Comparison of ENCODE assay signal across 17 cellular contexts in the genomic region with DNA sequence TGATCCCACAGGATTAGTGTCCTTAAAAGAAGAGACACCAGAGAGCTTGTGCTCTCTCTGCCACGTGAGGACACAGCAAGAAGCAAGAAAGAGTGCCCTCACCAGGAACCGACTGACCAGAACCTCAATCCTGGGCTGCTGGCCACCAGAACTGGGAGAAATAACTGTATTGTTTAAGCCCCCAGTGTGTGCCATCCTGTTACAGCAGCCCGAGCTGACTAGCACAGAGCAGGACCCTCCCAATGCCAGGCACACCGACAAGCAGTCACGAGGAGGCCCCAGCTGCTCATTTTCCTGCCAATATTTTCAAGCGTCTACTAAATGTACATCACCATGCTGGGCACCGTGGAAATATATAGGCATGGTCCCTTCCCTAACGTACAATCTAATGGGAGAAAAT. TPM values are rescaled to one million over a fixed set of nuclear protein-coding genes. Genes with fewer than 3 reads are reported as not detected.
DNase-seq lines count a peak whose midpoint lies in the region; ATAC-seq and TF ChIP-seq lines count a peak whose summit lies in the region.
"Had no signal": no experiment of that assay in that cellular context is flagged by ENCODE, and none has a peak within 500 bp of the region (broad histone marks: within the 10 kb centered on the region; RNA-seq: fewer than 3 reads in every experiment).

No MANE protein-coding gene starts in this region.

- TF ChIP-seq CTCF in testis (IDR thresholded peaks at IDR 0.05) (no peak), right lobe of liver (IDR thresholded peaks at IDR 0.05) (no peak)

- WGBS in mesenchymal stem cell, result 77% methylated on average over 8 of the region's 8 CpGs
- 76 to 88% methylated on average over 8 of the region's 8 CpGs for WGBS in testis, 2 donors
- WGBS in right lobe of liver (ENCODE audit: insufficient coverage, low coverage, low lambda C conversion rate, missing lambda C conversion rate), result 69% methylated on average over 4 of the region's 8 CpGs

- no peak overlapping the region for H3K23ac ChIP-seq in mesenchymal stem cell (ENCODE audit: low read length in 2 of 2)

- H3K27me3 ChIP-seq in BLaER1, result no peaks in the 10 kb centered on the region
- peaks cover 29 to 30% of the 10 kb centered on the region in 2 experiments for H3K27me3 ChIP-seq in mesenchymal stem cell (ENCODE audit: control insufficient read depth in 1 of 2, insufficient read depth in 1 of 2, low read length in 2 of 2)
- H3K27me3 ChIP-seq in testis, result no peaks in the 10 kb centered on the region
- H3K27me3 ChIP-seq in right lobe of liver, result no peaks in the 10 kb centered on the region

- H2AFZ ChIP-seq in mesenchymal stem cell (ENCODE audit: low read depth, low read length), result no peak overlapping the region
- H2AFZ ChIP-seq: PC-9 had no signal

- H3K14ac ChIP-seq in mesenchymal stem cell (ENCODE audit: low read length in 2 of 2), result no peak overlapping the region

- no peak overlapping the region for H2BK12ac ChIP-seq in mesenchymal stem cell (ENCODE audit: low read length in 2 of 2)

- no peaks in the 10 kb centered on the region for H3K79me1 ChIP-seq in mesenchymal stem cell (replicated peaks; ENCODE audit: low read length, poor library complexity, severe bottlenecking)

- H4K8ac ChIP-seq in mesenchymal stem cell (ENCODE audit: low read length), result no peak overlapping the region

- peak overlapping the region; percentile 77 for H3K4me2 ChIP-seq in BLaER1
- no peak overlapping the region for H3K4me2 ChIP-seq in mesenchymal stem cell (ENCODE audit: low read length, poor library complexity, severe bottlenecking)
- H3K4me2 ChIP-seq: PC-9 had no signal

- ATAC-seq in right lobe of liver, result no peak

- TF ChIP-seq POLR2A in testis (IDR thresholded peaks at IDR 0.05) (no peak), right lobe of liver (IDR thresholded peaks at IDR 0.05) (no peak)

- no peak overlapping the region for H3K4ac ChIP-seq in mesenchymal stem cell (ENCODE audit: low read depth in 1 of 2, low read length in 2 of 2)

- intact Hi-C loops in head of caudate nucleus (cut with DNase I) (no loop called here), posterior cingulate gyrus (cut with DNase I) (no loop called here), testis (cut with DNase I; ENCODE audit: low total_unique reads) (no loop called here), right lobe of liver (cut with DNase I) (no loop called here)

- no peaks in the 10 kb centered on the region for H4K20me1 ChIP-seq in BLaER1

- H3K18ac ChIP-seq in mesenchymal stem cell (ENCODE audit: low read depth in 1 of 2, low read length in 2 of 2), result no peak overlapping the region

- H3K27ac ChIP-seq in BLaER1 (no peak overlapping the region), mesenchymal stem cell (ENCODE audit: low read length, poor library complexity, severe bottlenecking) (no peak overlapping the region), testis (no peak overlapping the region), right lobe of liver (no peak overlapping the region)
- H3K27ac ChIP-seq: PC-9 had no signal

- H2BK15ac ChIP-seq in mesenchymal stem cell (ENCODE audit: low read depth, poor library complexity, severe bottlenecking), result no peak overlapping the region

- H4K91ac ChIP-seq in mesenchymal stem cell (ENCODE audit: low read length), result no peak overlapping the region

- peaks cover 66% of the 10 kb centered on the region for H3K4me1 ChIP-seq in BLaER1
- H3K4me1 ChIP-seq in mesenchymal stem cell (ENCODE audit: control insufficient read depth, insufficient read depth, low read depth, low read length), result no peaks in the 10 kb centered on the region
- H3K4me1 ChIP-seq in testis, result no peaks in the 10 kb centered on the region
- H3K4me1 ChIP-seq in right lobe of liver, result no peaks in the 10 kb centered on the region

- H2BK120ac ChIP-seq in mesenchymal stem cell (ENCODE audit: low read depth, low read length), result no peak overlapping the region

- H3K36me3 ChIP-seq in BLaER1 (no peaks in the 10 kb centered on the region), mesenchymal stem cell (ENCODE audit: control insufficient read depth in 1 of 2, insufficient read depth in 2 of 2, low read depth in 1 of 2, low read length in 2 of 2) (no peaks in the 10 kb centered on the region), testis (ENCODE audit: low read depth, missing control alignments) (no peaks in the 10 kb centered on the region), right lobe of liver (no peaks in the 10 kb centered on the region)

- no peak overlapping the region for H3K9ac ChIP-seq in BLaER1
- H3K9ac ChIP-seq in mesenchymal stem cell (ENCODE audit: low read length), result no peak overlapping the region

- H3K4me3 ChIP-seq in BLaER1 (no peak overlapping the region), mesenchymal stem cell (ENCODE audit: insufficient read depth in 1 of 2, low read depth in 1 of 2, low read length in 2 of 2) (no peak overlapping the region), testis (no peak overlapping the region), right lobe of liver (no peak overlapping the region)
- H3K4me3 ChIP-seq: PC-9 had no signal

- no peak overlapping the region for H2AK5ac ChIP-seq in mesenchymal stem cell (ENCODE audit: low read length, severe bottlenecking)

- DNase-seq in NCI-H1694 treated with DMSO at 0.1 percent for 48 hours (lab: John Stamatoyannopoulos, UW), result peak; percentile 59
- DNase-seq in head of caudate nucleus, result peak in 41 of 42 donors; percentile 26 to 89 (median 66)
- peak in 6 of 10 donors; percentile 40 to 91 (median 66) for DNase-seq in posterior cingulate gyrus
- no peak for DNase-seq in mesenchymal stem cell
- no peak for DNase-seq in testis
- DNase-seq in right lobe of liver, result no peak
- DNase-seq: CD4-positive, alpha-beta T cell; KG1; NCI-H146; NCI-H2107; NCI-H2227 treated with DMSO at 0.1 percent for 48 hours; NCI-H524; PC-9 had no signal

- H2BK5ac ChIP-seq in mesenchymal stem cell (ENCODE audit: low read depth, low read length, poor library complexity, severe bottlenecking), result no peak overlapping the region

- H3K9me3 ChIP-seq in BLaER1 (no peaks in the 10 kb centered on the region), mesenchymal stem cell (ENCODE audit: control insufficient read depth, low read length) (no peaks in the 10 kb centered on the region), testis (no peaks in the 10 kb centered on the region), right lobe of liver (no peaks in the 10 kb centered on the region)

RNA-seq across cellular contexts. Expression of gene FAM178B, which starts 17.1 kb away (rescaled TPM):
- polyA plus RNA-seq in mesenchymal stem cell (2013, experiment 1 of 2), result not detected
- polyA plus RNA-seq in mesenchymal stem cell (2013, experiment 2 of 2), result not detected
- 10 to 100 TPM; 19.7 to 20.6 TPM for total RNA-seq in testis
- 11.6 TPM for polyA plus RNA-seq in testis (ENCODE audit: insufficient read depth, low read depth, low replicate concordance)
- total RNA-seq in right lobe of liver, result under 1 TPM in 1 of 6 experiments, not detected in 5; 0.33 TPM
- total RNA-seq: A673, H4, M059J had no signal

Comparison
In these comparisons a context has a peak if more than half of its experiments do, and no peak if none do; other contexts are left out.
1. DNase-seq: peak in NCI-H1694 treated with DMSO at 0.1 percent for 48 hours (single experiment), head of caudate nucleus (41 of 42) and posterior cingulate gyrus (6 of 10); none in mesenchymal stem cell (single experiment), testis (single experiment) and right lobe of liver (0 of 3).
2. RNA of gene FAM178B, which starts 17.1 kb away (total RNA-seq): 19.7 to 20.6 TPM in testis; 0.33 TPM in right lobe of liver; every median in the first group is over 10 times any median in the second.